Comparison of ENCODE assay signal across 18 cellular contexts in genomic region chr3:24023249-24023648, GRCh38.
"Had no signal": no experiment of that assay in that cellular context is flagged by ENCODE, and none has a peak within 500 bp of the region (broad histone marks: within the 10 kb centered on the region; RNA-seq: fewer than 3 reads in every experiment).

No MANE protein-coding gene starts in this region.

- DNase-seq: esophagus squamous epithelium; foreskin fibroblast; glutamatergic neuron; islet precursor cell; mammary epithelial cell; naive thymus-derived CD4-positive, alpha-beta T cell; nephron progenitor cell; psoas muscle; retina; right lobe of liver; stimulated activated CD4-positive, alpha-beta T cell treated with anti-CD3 and anti-CD28 coated beads, Interleukin-4, amount 100 ng/mL, for 1 hour; stimulated activated CD8-positive, alpha-beta memory T cell treated with anti-CD3 and anti-CD28 coated beads, Interleukin-4, amount 100 ng/mL, for 48 hours; stimulated activated naive CD8-positive, alpha-beta T cell treated with anti-CD3 and anti-CD28 coated beads, Interleukin-15, Interleukin-2, amounts not matched to agents 100 U/mL and 50 U/mL, for 24 hours; thyroid gland had no signal

- H3K4me1 ChIP-seq: parathyroid adenoma, psoas muscle, right lobe of liver, thyroid gland had no signal

- H3K27ac ChIP-seq: esophagus squamous epithelium, gastroesophageal sphincter, parathyroid adenoma, psoas muscle, right lobe of liver, suprapubic skin, thyroid gland had no signal

- H3K36me3 ChIP-seq: esophagus squamous epithelium, gastroesophageal sphincter, right lobe of liver, suprapubic skin, thyroid gland had no signal

- FAIRE-seq: urothelium cell line had no signal

- H3K4me3 ChIP-seq: esophagus squamous epithelium, gastroesophageal sphincter, psoas muscle, right lobe of liver, suprapubic skin, thyroid gland had no signal

- H2AFZ ChIP-seq: parathyroid adenoma had no signal

- H3K79me2 ChIP-seq: parathyroid adenoma had no signal

- H3K9me3 ChIP-seq: esophagus squamous epithelium, gastroesophageal sphincter, psoas muscle, right lobe of liver, suprapubic skin, thyroid gland had no signal
